ENCODE assay signal across 1 cellular context in the genomic region with DNA sequence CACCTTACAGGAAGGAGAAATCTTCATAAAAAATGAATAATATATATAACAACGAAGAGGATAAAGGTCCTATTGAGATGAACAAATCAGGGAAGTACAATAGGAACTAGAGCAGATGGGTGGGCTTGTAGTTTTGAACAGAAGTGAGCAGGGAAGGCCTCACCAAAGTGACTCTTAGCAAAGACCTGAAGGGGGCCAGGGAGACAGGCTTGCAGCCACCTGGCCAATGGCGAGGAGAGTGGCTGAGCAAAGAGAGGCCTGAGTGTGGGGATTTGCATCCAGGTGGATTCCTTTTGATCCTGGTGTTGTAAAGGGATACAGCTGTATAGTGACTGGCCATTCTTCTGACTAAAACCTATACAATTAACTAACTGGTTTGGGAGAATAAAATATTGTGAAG.
TF ChIP-seq lines count a peak whose summit lies in the region.

No MANE protein-coding gene starts in this region.

TF ChIP-seq in HepG2, 621 proteins besides CTCF, POLR2A, EP300 and RAD21 (continued from another document):
- TF ChIP-seq, protein P1, sequence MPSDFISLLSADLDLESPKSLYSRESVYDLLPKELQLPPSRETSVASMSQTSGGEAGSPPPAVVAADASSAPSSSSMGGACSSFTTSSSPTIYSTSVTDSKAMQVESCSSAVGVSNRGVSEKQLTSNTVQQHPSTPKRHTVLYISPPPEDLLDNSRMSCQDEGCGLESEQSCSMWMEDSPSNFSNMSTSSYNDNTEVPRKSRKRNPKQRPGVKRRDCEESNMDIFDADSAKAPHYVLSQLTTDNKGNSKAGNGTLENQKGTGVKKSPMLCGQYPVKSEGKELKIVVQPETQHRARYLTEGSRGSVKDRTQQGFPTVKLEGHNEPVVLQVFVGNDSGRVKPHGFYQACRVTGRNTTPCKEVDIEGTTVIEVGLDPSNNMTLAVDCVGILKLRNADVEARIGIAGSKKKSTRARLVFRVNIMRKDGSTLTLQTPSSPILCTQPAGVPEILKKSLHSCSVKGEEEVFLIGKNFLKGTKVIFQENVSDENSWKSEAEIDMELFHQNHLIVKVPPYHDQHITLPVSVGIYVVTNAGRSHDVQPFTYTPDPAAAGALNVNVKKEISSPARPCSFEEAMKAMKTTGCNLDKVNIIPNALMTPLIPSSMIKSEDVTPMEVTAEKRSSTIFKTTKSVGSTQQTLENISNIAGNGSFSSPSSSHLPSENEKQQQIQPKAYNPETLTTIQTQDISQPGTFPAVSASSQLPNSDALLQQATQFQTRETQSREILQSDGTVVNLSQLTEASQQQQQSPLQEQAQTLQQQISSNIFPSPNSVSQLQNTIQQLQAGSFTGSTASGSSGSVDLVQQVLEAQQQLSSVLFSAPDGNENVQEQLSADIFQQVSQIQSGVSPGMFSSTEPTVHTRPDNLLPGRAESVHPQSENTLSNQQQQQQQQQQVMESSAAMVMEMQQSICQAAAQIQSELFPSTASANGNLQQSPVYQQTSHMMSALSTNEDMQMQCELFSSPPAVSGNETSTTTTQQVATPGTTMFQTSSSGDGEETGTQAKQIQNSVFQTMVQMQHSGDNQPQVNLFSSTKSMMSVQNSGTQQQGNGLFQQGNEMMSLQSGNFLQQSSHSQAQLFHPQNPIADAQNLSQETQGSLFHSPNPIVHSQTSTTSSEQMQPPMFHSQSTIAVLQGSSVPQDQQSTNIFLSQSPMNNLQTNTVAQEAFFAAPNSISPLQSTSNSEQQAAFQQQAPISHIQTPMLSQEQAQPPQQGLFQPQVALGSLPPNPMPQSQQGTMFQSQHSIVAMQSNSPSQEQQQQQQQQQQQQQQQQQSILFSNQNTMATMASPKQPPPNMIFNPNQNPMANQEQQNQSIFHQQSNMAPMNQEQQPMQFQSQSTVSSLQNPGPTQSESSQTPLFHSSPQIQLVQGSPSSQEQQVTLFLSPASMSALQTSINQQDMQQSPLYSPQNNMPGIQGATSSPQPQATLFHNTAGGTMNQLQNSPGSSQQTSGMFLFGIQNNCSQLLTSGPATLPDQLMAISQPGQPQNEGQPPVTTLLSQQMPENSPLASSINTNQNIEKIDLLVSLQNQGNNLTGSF (CRISPR knock-in tag; IDR thresholded peaks at IDR 0.05): no peak
- TF ChIP-seq ZBTB20 (CRISPR knock-in tag; IDR thresholded peaks at IDR 0.05; ENCODE audit: borderline replicate concordance, low read depth) (no peak), FOSL2 (CRISPR knock-in tag; IDR thresholded peaks at IDR 0.05) (no peak), SAFB2 (CRISPR knock-in tag; IDR thresholded peaks at IDR 0.05; ENCODE audit: borderline replicate concordance, low read depth) (no peak), HNRNPK (IDR thresholded peaks at IDR 0.05; ENCODE audit: low read depth, low read length, poor library complexity, severe bottlenecking) (no peak), ZNF530 (CRISPR knock-in tag; IDR thresholded peaks at IDR 0.05; ENCODE audit: low read depth) (no peak), GATAD2A (CRISPR knock-in tag; IDR thresholded peaks at IDR 0.05) (no peak), BRF2 (CRISPR knock-in tag; IDR thresholded peaks at IDR 0.05) (no peak), SYNCRIP (IDR thresholded peaks at IDR 0.05; ENCODE audit: insufficient read depth, low read depth, low read length) (no peak), TOPORS (CRISPR knock-in tag; IDR thresholded peaks at IDR 0.05) (no peak)
- TF ChIP-seq, protein P2, sequence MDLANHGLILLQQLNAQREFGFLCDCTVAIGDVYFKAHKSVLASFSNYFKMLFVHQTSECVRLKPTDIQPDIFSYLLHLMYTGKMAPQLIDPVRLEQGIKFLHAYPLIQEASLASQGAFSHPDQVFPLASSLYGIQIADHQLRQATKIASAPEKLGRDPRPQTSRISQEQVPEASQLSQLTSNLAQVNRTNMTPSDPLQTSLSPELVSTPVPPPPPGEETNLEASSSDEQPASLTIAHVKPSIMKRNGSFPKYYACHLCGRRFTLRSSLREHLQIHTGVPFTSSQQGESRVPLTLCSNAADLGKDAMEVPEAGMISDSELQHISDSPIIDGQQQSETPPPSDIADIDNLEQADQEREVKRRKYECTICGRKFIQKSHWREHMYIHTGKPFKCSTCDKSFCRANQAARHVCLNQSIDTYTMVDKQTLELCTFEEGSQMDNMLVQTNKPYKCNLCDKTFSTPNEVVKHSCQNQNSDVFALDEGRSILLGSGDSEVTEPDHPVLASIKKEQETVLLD (CRISPR knock-in tag; IDR thresholded peaks at IDR 0.05; ENCODE audit: low read depth): no peak
